Comparison of ENCODE assay signal across 10 cellular contexts in genomic region chr7:105298004-105298403, GRCh38.
DNase-seq lines count a peak whose midpoint lies in the region; ATAC-seq and TF ChIP-seq lines count a peak whose summit lies in the region.
"Had no signal": no experiment of that assay in that cellular context is flagged by ENCODE, and none has a peak within 500 bp of the region (broad histone marks: within the 10 kb centered on the region; RNA-seq: fewer than 3 reads in every experiment).

No MANE protein-coding gene starts in this region.

- ATAC-seq in GM18502 (IDR thresholded peaks at IDR 0.05; ENCODE audit: poor library complexity, unreplicated experiment) (peak; percentile 54), GM19452 (IDR thresholded peaks at IDR 0.05; ENCODE audit: unreplicated experiment) (peak; percentile 45), HG03039 (IDR thresholded peaks at IDR 0.05; ENCODE audit: unreplicated experiment) (peak; percentile 48)
- ATAC-seq in activated CD8-positive, alpha-beta T cell treated with anti-CD3 and anti-CD28 coated beads for 36 hours, result peak; percentile 36

- peak overlapping the region; percentile 55 for H3K4me3 Mint-ChIP-seq in activated CD8-positive, alpha-beta T cell treated with anti-CD3 and anti-CD28 coated beads for 36 hours

- peaks cover 50% of the 10 kb centered on the region for H3K4me1 Mint-ChIP-seq in activated CD8-positive, alpha-beta T cell treated with anti-CD3 and anti-CD28 coated beads for 36 hours (ENCODE audit: low read depth)

- no peaks in the 10 kb centered on the region for H3K27me3 Mint-ChIP-seq in activated CD8-positive, alpha-beta T cell treated with anti-CD3 and anti-CD28 coated beads for 36 hours

- H3K4me3 ChIP-seq in H7 (ENCODE audit: insufficient read depth, low read depth, low read length), result no peak overlapping the region

- intact Hi-C loops in activated CD8-positive, alpha-beta T cell treated with anti-CD3 and anti-CD28 coated beads for 36 hours (cut with micrococcal nuclease), result loop anchor here (5.0 kb wide), 2 partner anchors 54 to 356 kb away; no protein-coding TSS in a partner anchor

- H3K9me3 Mint-ChIP-seq in activated CD8-positive, alpha-beta T cell treated with anti-CD3 and anti-CD28 coated beads for 36 hours, result peaks cover 5% of the 10 kb centered on the region

- no peaks in the 10 kb centered on the region for H3K36me3 ChIP-seq in H7 (replicated peaks; ENCODE audit: control insufficient read depth, insufficient read depth, low read length)

- peak overlapping the region; percentile 84 for H3K27ac Mint-ChIP-seq in activated CD8-positive, alpha-beta T cell treated with anti-CD3 and anti-CD28 coated beads for 36 hours

- POLR2A ChIA-PET in activated CD8-positive, alpha-beta T cell treated with anti-CD3 and anti-CD28 coated beads for 36 hours (lab: Charles Lee), result interaction anchor here (0.7 to 1.3 kb wide), 4 partner anchors 8 to 90 kb away, joined by 3 to 5 read pairs (median 3); no protein-coding TSS in a partner anchor

- H3K27me3 ChIP-seq in H7 (ENCODE audit: control insufficient read depth, insufficient read depth, low read length), result no peaks in the 10 kb centered on the region

- peak; percentile 20 for DNase-seq in activated CD8-positive, alpha-beta T cell treated with anti-CD3 and anti-CD28 coated beads for 36 hours
- DNase-seq in GM13976 (ENCODE audit: low spot score), result no peak
- DNase-seq in globus pallidus (ENCODE audit: low spot score), result no peak
- no peak for DNase-seq in H7
- no peak for DNase-seq in NK-92 treated with Interleukin-12 subunit alpha and Interleukin-12 subunit beta, amount 100 ng/mL, for 24 hours (lab: John Stamatoyannopoulos, UW)
- DNase-seq: aorta, mesendoderm had no signal

- in situ Hi-C loops in GM13976 (cut with MboI; ENCODE audit: low sequenced_read_pairs, unreplicated experiment), result no loop called here

- peaks cover 9% of the 10 kb centered on the region for H3K36me3 Mint-ChIP-seq in activated CD8-positive, alpha-beta T cell treated with anti-CD3 and anti-CD28 coated beads for 36 hours (ENCODE audit: low read depth)

- CTCF ChIA-PET in activated CD8-positive, alpha-beta T cell treated with anti-CD3 and anti-CD28 coated beads for 36 hours (lab: Charles Lee), result interaction anchor here (1.0 to 1.9 kb wide), 2 partner anchors 21 to 30 kb away, joined by 5 to 8 read pairs; no protein-coding TSS in a partner anchor

- no peak for TF ChIP-seq CTCF in activated CD8-positive, alpha-beta T cell treated with anti-CD3 and anti-CD28 coated beads for 36 hours (IDR thresholded peaks at IDR 0.05)
- no peak for TF ChIP-seq CTCF in GM13976 (IDR thresholded peaks at IDR 0.05; ENCODE audit: borderline replicate concordance, control extremely low read depth, extremely low read depth, insufficient read depth, missing control alignments)
